ENCODE assay signal across 13 cellular contexts in genomic region chr14:100296729-100297128, GRCh38. TPM values are rescaled to one million over a fixed set of nuclear protein-coding genes. Genes with fewer than 3 reads are reported as not detected.
DNase-seq lines count a peak whose midpoint lies in the region; ATAC-seq and TF ChIP-seq lines count a peak whose summit lies in the region.
"Not testable (repeated sequence)": the region's sequence is repeated elsewhere in the genome, so short reads cannot be mapped to it uniquely, and the experiment has no call there.
"Had no signal": no experiment of that assay in that cellular context is flagged by ENCODE, and none has a peak within 500 bp of the region (broad histone marks: within the 10 kb centered on the region; RNA-seq: fewer than 3 reads in every experiment).

No MANE protein-coding gene starts in this region.

- peak overlapping the region; percentile 78 for H3K27ac Mint-ChIP-seq in chondrocyte (ENCODE audit: unreplicated experiment)

- peaks cover 10% of the 10 kb centered on the region for H3K4me1 Mint-ChIP-seq in chondrocyte (ENCODE audit: low read depth)

- TF ChIP-seq CTCF in HEK293 (tag by site-specific recombination; IDR thresholded peaks at IDR 0.05); VCaP (conservative IDR thresholded peaks at IDR 0.05); chondrocyte (IDR thresholded peaks at IDR 0.05); left ventricle myocardium inferior (IDR thresholded peaks at IDR 0.05; ENCODE audit: borderline replicate concordance); mucosa of descending colon (IDR thresholded peaks at IDR 0.05): not testable (repeated sequence)

- CTCF ChIA-PET in HEK293 (lab: Yijun Ruan, JAX), result interaction anchor here (5.8 kb wide), 1 partner anchor 11 kb away, joined by 30 read pairs; no protein-coding TSS in a partner anchor

- DNase-seq in chondrocyte (ENCODE audit: low spot score) (peak; percentile 34), mucosa of descending colon (peak in 2 of 3 donors; percentile 16 to 42), sciatic nerve (ENCODE audit: low spot score) (peak; percentile 48), aorta (peak; percentile 45 to 48)
- DNase-seq in left ventricle myocardium inferior, result not testable (repeated sequence)

- not testable (repeated sequence) for H3K9me3 Mint-ChIP-seq in chondrocyte (ENCODE audit: low read depth)

- 70 to 72% methylated on average over 11 of the region's 11 CpGs for WGBS in aorta, 2 donors

- not testable (repeated sequence) for H3K27ac ChIP-seq in HEK293 (ENCODE audit: extremely low read depth, low read depth, low read length)
- peak overlapping the region; percentile 22; the same call in 1 of the 2 replicates for H3K27ac ChIP-seq in VCaP
- peak overlapping the region; percentile 84 for H3K27ac ChIP-seq in left ventricle myocardium inferior (replicated peaks)
- peak overlapping the region; percentile 57 for H3K27ac ChIP-seq in subcutaneous abdominal adipose tissue (ENCODE audit: low read depth, low read length)
- H3K27ac ChIP-seq in aorta (ENCODE audit: low read depth in 1 of 2, low read length in 2 of 2), result peak overlapping the region; percentile 22 to 23

- H3K27me3 Mint-ChIP-seq in chondrocyte (ENCODE audit: low read depth), result not testable (repeated sequence)

- peak overlapping the region in 2 of 5 donors; percentile 23 to 26 for H3K9ac ChIP-seq in subcutaneous abdominal adipose tissue (ENCODE audit: low read length in 5 of 5)

- H3K36me3 ChIP-seq in HEK293 (ENCODE audit: control insufficient read depth in 2 of 2, insufficient read depth in 1 of 2, low read length in 2 of 2), result peaks cover 0 to 16% of the 10 kb centered on the region in 2 experiments; a peak in 2 of 3 replicates
- H3K36me3 ChIP-seq in left ventricle myocardium inferior; mucosa of descending colon (ENCODE audit: low read depth); aorta (ENCODE audit: control insufficient read depth in 1 of 2, insufficient read depth in 2 of 2, low read length in 1 of 2): not testable (repeated sequence)
- peaks cover 0 to 12% (median 11%) of the 10 kb centered on the region in 5 donors for H3K36me3 ChIP-seq in subcutaneous abdominal adipose tissue (ENCODE audit: control insufficient read depth in 5 of 5, insufficient read depth in 5 of 5, low read length in 5 of 5)

- POLR2A ChIA-PET in HEK293 (lab: Yijun Ruan, JAX), result not testable (repeated sequence)

- H3K4me1 ChIP-seq in HEK293 (ENCODE audit: control insufficient read depth, insufficient read depth, low read length); mucosa of descending colon (ENCODE audit: low read depth); aorta (ENCODE audit: control insufficient read depth in 1 of 2, insufficient read depth in 2 of 2, low read length in 2 of 2): not testable (repeated sequence)
- peaks cover 43% of the 10 kb centered on the region for H3K4me1 ChIP-seq in left ventricle myocardium inferior
- H3K4me1 ChIP-seq in subcutaneous abdominal adipose tissue (ENCODE audit: control insufficient read depth in 5 of 5, insufficient read depth in 5 of 5, low read length in 5 of 5), result peaks cover 8 to 45% (median 34%) of the 10 kb centered on the region in 5 donors

- H3K27me3 ChIP-seq in left ventricle myocardium inferior (ENCODE audit: low read depth); subcutaneous abdominal adipose tissue (ENCODE audit: control insufficient read depth in 5 of 5, insufficient read depth in 4 of 5, low read length in 5 of 5); aorta (ENCODE audit: control insufficient read depth in 1 of 2, insufficient read depth in 2 of 2, low read length in 1 of 2): not testable (repeated sequence)

- H3K4me3 Mint-ChIP-seq in chondrocyte (ENCODE audit: unreplicated experiment), result not testable (repeated sequence)

- H3K4me3 ChIP-seq in HEK293 (ENCODE audit: low read depth, low read length); mucosa of descending colon; subcutaneous abdominal adipose tissue (ENCODE audit: low read depth in 1 of 5, low read length in 5 of 5); aorta (ENCODE audit: low read length in 2 of 2): not testable (repeated sequence)
- H3K4me3 ChIP-seq in left ventricle myocardium inferior, result peak overlapping the region; percentile 32

- not testable (repeated sequence) for H3K9me3 ChIP-seq in HEK293 (ENCODE audit: control insufficient read depth, insufficient read depth, low read depth, low read length); left ventricle myocardium inferior (replicated peaks); mucosa of descending colon; subcutaneous abdominal adipose tissue (ENCODE audit: control insufficient read depth in 5 of 5, low read length in 5 of 5); aorta (ENCODE audit: control insufficient read depth, low read length)

- ATAC-seq in mucosa of descending colon; sciatic nerve; aorta (ENCODE audit: low FRiP score): not testable (repeated sequence)

- not testable (repeated sequence) for H3K36me3 Mint-ChIP-seq in chondrocyte (ENCODE audit: low read depth)

- intact Hi-C loops in left ventricle myocardium inferior (cut with micrococcal nuclease); mucosa of descending colon (cut with DNase I, micrococcal nuclease); sciatic nerve (cut with DNase I); aorta (cut with DNase I): not testable (repeated sequence)

TF ChIP-seq in HEK293, 187 proteins besides CTCF, POLR2A, EP300 and RAD21:
- TF ChIP-seq ZIC2 (tag by site-specific recombination; IDR thresholded peaks at IDR 0.05), result 0 out of 2 replicates have a peak, but pooled peaks have one; percentile 7
- TF ChIP-seq, protein P1, sequence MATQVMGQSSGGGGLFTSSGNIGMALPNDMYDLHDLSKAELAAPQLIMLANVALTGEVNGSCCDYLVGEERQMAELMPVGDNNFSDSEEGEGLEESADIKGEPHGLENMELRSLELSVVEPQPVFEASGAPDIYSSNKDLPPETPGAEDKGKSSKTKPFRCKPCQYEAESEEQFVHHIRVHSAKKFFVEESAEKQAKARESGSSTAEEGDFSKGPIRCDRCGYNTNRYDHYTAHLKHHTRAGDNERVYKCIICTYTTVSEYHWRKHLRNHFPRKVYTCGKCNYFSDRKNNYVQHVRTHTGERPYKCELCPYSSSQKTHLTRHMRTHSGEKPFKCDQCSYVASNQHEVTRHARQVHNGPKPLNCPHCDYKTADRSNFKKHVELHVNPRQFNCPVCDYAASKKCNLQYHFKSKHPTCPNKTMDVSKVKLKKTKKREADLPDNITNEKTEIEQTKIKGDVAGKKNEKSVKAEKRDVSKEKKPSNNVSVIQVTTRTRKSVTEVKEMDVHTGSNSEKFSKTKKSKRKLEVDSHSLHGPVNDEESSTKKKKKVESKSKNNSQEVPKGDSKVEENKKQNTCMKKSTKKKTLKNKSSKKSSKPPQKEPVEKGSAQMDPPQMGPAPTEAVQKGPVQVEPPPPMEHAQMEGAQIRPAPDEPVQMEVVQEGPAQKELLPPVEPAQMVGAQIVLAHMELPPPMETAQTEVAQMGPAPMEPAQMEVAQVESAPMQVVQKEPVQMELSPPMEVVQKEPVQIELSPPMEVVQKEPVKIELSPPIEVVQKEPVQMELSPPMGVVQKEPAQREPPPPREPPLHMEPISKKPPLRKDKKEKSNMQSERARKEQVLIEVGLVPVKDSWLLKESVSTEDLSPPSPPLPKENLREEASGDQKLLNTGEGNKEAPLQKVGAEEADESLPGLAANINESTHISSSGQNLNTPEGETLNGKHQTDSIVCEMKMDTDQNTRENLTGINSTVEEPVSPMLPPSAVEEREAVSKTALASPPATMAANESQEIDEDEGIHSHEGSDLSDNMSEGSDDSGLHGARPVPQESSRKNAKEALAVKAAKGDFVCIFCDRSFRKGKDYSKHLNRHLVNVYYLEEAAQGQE (tag by site-specific recombination; IDR thresholded peaks at IDR 0.05), result peak; percentile 55; the same call in 1 of the 2 replicates

RNA-seq across cellular contexts. Expression of gene SLC25A29, which starts 9.5 kb away (rescaled TPM):
- total RNA-seq in chondrocyte (22.2 to 29.3 TPM (median 26.6 TPM) in 3 replicates), left ventricle myocardium inferior (24.5 TPM), mucosa of descending colon (10 to 100 TPM; 19.6 to 28.2 (median 28.1) TPM), sciatic nerve (86.8 TPM), aorta (10 to 100 TPM; 38.1 to 45.9 TPM)
- 10 to 100 TPM in 1 of 2 donors, 1 to 10 TPM in 1; 3.9 to 56.6 TPM for polyA plus RNA-seq in aorta

RNA-seq across cellular contexts. Expression of gene SLC25A47, which starts 26.4 kb away (rescaled TPM):
- not detected in 3 replicates for total RNA-seq in chondrocyte
- not detected for total RNA-seq in left ventricle myocardium inferior
- total RNA-seq in mucosa of descending colon, result under 1 TPM in 1 of 3 donors, not detected in 2; 0.17 TPM
- not detected for total RNA-seq in sciatic nerve
- total RNA-seq in aorta, result not detected
- not detected for polyA plus RNA-seq in aorta
- total RNA-seq: activated CD8-positive, alpha-beta T cell treated with anti-CD3 and anti-CD28 coated beads, Interleukin-2, amount 10 ng/mL, durations not matched to agents 7 days and 5 days; CD4-positive, CD25-positive, alpha-beta regulatory T cell; esophagus mucosa; mesothelial cell of epicardium had no signal
- polyA plus RNA-seq: CD4-positive, CD25-positive, alpha-beta regulatory T cell; neural cell had no signal

RNA-seq across cellular contexts. Expression of gene YY1, which starts 57.8 kb away (rescaled TPM):
- 69.8 to 72.8 TPM (median 70.0 TPM) in 3 replicates for total RNA-seq in chondrocyte
- 44.7 TPM for total RNA-seq in left ventricle myocardium inferior
- total RNA-seq in mucosa of descending colon, result 10 to 100 TPM; 60.8 to 78.7 (median 72.9) TPM
- total RNA-seq in sciatic nerve, result 59.9 TPM
- 10 to 100 TPM; 46.0 to 57.3 TPM for total RNA-seq in aorta
- 10 to 100 TPM; 23.1 to 36.1 TPM for polyA plus RNA-seq in aorta
